9 cellular contexts compared by ENCODE assay signal in genomic region chr6:31068738-31069340, GRCh38. TPM values are rescaled to one million over a fixed set of nuclear protein-coding genes. Genes with fewer than 3 reads are reported as not detected.
DNase-seq lines count a peak whose midpoint lies in the region; ATAC-seq and TF ChIP-seq lines count a peak whose summit lies in the region.
"Had no signal": no experiment of that assay in that cellular context is flagged by ENCODE, and none has a peak within 500 bp of the region (broad histone marks: within the 10 kb centered on the region; RNA-seq: fewer than 3 reads in every experiment).

No MANE protein-coding gene starts in this region.

- peaks cover 2% of the 10 kb centered on the region for H3K4me1 ChIP-seq in NT2/D1 (ENCODE audit: insufficient read depth, insufficient read length)
- no peaks in the 10 kb centered on the region for H3K4me1 ChIP-seq in mucosa of descending colon (ENCODE audit: low read depth)

- CTCF ChIA-PET in Calu3 (lab: Charles Lee): interaction anchor here (1.4 to 4.3 kb wide), 4 partner anchors 19 to 154 kb away, joined by 4 to 180 read pairs (median 40); partner anchors contain the start of genes MUCL3 and VARS2
- CTCF ChIA-PET in activated CD8-positive, alpha-beta memory T cell treated with anti-CD3 and anti-CD28 coated beads, Interleukin-2, amount 10 ng/mL, durations not matched to agents 7 days and 5 days (lab: Charles Lee): interaction anchor here (0.5 to 6.9 kb wide), 15 partner anchors 11 to 1457 kb away, joined by 3 to 65 read pairs (median 4); partner anchors contain the start of gene VARS2

- peaks cover 4% of the 10 kb centered on the region for H3K27me3 Mint-ChIP-seq in Calu3 (ENCODE audit: unreplicated experiment)
- peaks cover 15% of the 10 kb centered on the region for H3K27me3 Mint-ChIP-seq in activated CD8-positive, alpha-beta memory T cell treated with anti-CD3 and anti-CD28 coated beads, Interleukin-2, amount 10 ng/mL, durations not matched to agents 7 days and 5 days

- no peaks in the 10 kb centered on the region for H3K27me3 ChIP-seq in NT2/D1 (ENCODE audit: insufficient read depth, insufficient read length)

- no peaks in the 10 kb centered on the region for H3K9me3 Mint-ChIP-seq in Calu3 (ENCODE audit: low read depth, unreplicated experiment)
- H3K9me3 Mint-ChIP-seq in activated CD8-positive, alpha-beta memory T cell treated with anti-CD3 and anti-CD28 coated beads, Interleukin-2, amount 10 ng/mL, durations not matched to agents 7 days and 5 days (ENCODE audit: low read depth): no peaks in the 10 kb centered on the region

- no TSS peak for BruUV-seq in Calu3 (replicated peaks; lab: Mats Ljungman, UMichigan)

- H3K4me3 ChIP-seq in NT2/D1 (ENCODE audit: insufficient read length, low read depth): no peak overlapping the region
- no peak overlapping the region for H3K4me3 ChIP-seq in mucosa of descending colon

- H3K4me3 Mint-ChIP-seq in Calu3 (ENCODE audit: low read depth, unreplicated experiment): no peak overlapping the region
- H3K4me3 Mint-ChIP-seq in activated CD8-positive, alpha-beta memory T cell treated with anti-CD3 and anti-CD28 coated beads, Interleukin-2, amount 10 ng/mL, durations not matched to agents 7 days and 5 days: no peak overlapping the region

- peak; percentile 94 for DNase-seq in Calu3
- DNase-seq in NT2/D1 (ENCODE audit: low read depth, low spot score): peak; percentile 67
- DNase-seq in activated CD8-positive, alpha-beta memory T cell treated with anti-CD3 and anti-CD28 coated beads, Interleukin-2, amount 10 ng/mL, durations not matched to agents 7 days and 5 days: peak; percentile 85
- peak; percentile 74 for DNase-seq in epidermal melanocyte (ENCODE audit: insufficient read length, low spot score)
- DNase-seq in mucosa of descending colon: peak; percentile 64 to 89 (median 84)
- peak; percentile 16 to 36 for DNase-seq in stimulated activated CD8-positive, alpha-beta memory T cell treated with anti-CD3 and anti-CD28 coated beads, Interleukin-7, amount 100 ng/mL, for 1 hour (ENCODE audit: low read depth in 2 of 2)

- peak; percentile 99 for TF ChIP-seq CTCF in Calu3 (IDR thresholded peaks at IDR 0.05; ENCODE audit: unreplicated experiment)
- TF ChIP-seq CTCF in mucosa of descending colon (IDR thresholded peaks at IDR 0.05): peak; percentile 89

- H3K9me3 ChIP-seq in NT2/D1 (ENCODE audit: insufficient read depth, low read length): no peaks in the 10 kb centered on the region; the same call in 1 of the 2 replicates
- H3K9me3 ChIP-seq in mucosa of descending colon: no peaks in the 10 kb centered on the region

- H3K9ac ChIP-seq in NT2/D1 (ENCODE audit: insufficient read length, low read depth): no peak overlapping the region

- no peaks in the 10 kb centered on the region for H3K36me3 Mint-ChIP-seq in Calu3 (ENCODE audit: insufficient read depth, unreplicated experiment)
- no peaks in the 10 kb centered on the region for H3K36me3 Mint-ChIP-seq in activated CD8-positive, alpha-beta memory T cell treated with anti-CD3 and anti-CD28 coated beads, Interleukin-2, amount 10 ng/mL, durations not matched to agents 7 days and 5 days

- no peaks in the 10 kb centered on the region for H3K4me1 Mint-ChIP-seq in Calu3 (ENCODE audit: low read depth, unreplicated experiment)
- no peaks in the 10 kb centered on the region for H3K4me1 Mint-ChIP-seq in activated CD8-positive, alpha-beta memory T cell treated with anti-CD3 and anti-CD28 coated beads, Interleukin-2, amount 10 ng/mL, durations not matched to agents 7 days and 5 days

- no peak overlapping the region for H3K27ac Mint-ChIP-seq in Calu3 (ENCODE audit: unreplicated experiment)
- no peak overlapping the region for H3K27ac Mint-ChIP-seq in activated CD8-positive, alpha-beta memory T cell treated with anti-CD3 and anti-CD28 coated beads, Interleukin-2, amount 10 ng/mL, durations not matched to agents 7 days and 5 days

- peak; percentile 51 for ATAC-seq in HG03521 (IDR thresholded peaks at IDR 0.05; ENCODE audit: unreplicated experiment)
- peak; percentile 99 for ATAC-seq in activated CD8-positive, alpha-beta memory T cell treated with anti-CD3 and anti-CD28 coated beads, Interleukin-2, amount 10 ng/mL, durations not matched to agents 7 days and 5 days
- peak; percentile 97 for ATAC-seq in mucosa of descending colon
- no peak for ATAC-seq in HG03045 (IDR thresholded peaks at IDR 0.05; ENCODE audit: unreplicated experiment)

- intact Hi-C loops in Calu3 (cut with micrococcal nuclease; ENCODE audit: unreplicated experiment): no loop called here
- intact Hi-C loops in mucosa of descending colon (cut with DNase I, micrococcal nuclease): loop anchor here in 1 of 2 donors (5.0 kb wide), 1 partner anchor 147 kb away; no protein-coding TSS in a partner anchor

- H3K36me3 ChIP-seq in NT2/D1 (ENCODE audit: insufficient read depth, insufficient read length, low read length): no peaks in the 10 kb centered on the region
- H3K36me3 ChIP-seq in mucosa of descending colon (ENCODE audit: low read depth): no peaks in the 10 kb centered on the region

RNA-seq across cellular contexts. Expression of gene C6orf15, which starts 43.5 kb away (rescaled TPM):
- total RNA-seq in Calu3 (2022) (not detected in 2 replicates), mucosa of descending colon (not detected)
- not detected for total RNA-seq in activated CD8-positive, alpha-beta memory T cell treated with anti-CD3 and anti-CD28 coated beads, Interleukin-2, amount 10 ng/mL, durations not matched to agents 7 days and 5 days
- total RNA-seq: T-helper 2 cell treated with Interferon-gamma antibody and Interleukin-4, amounts not matched to agents 100 ng/mL and 5 ng/mL, for 36 hours had no signal

RNA-seq across cellular contexts. Expression of gene PSORS1C1, which starts 45.8 kb away (rescaled TPM):
- total RNA-seq in Calu3 (2022) (9.4 and 11.0 TPM in 2 replicates), mucosa of descending colon (10 to 100 TPM in 1 of 3 donors, 1 to 10 TPM in 2; 2.4 to 11.1 (median 4.6) TPM)
- under 1 TPM in 1 of 2 experiments, not detected in 1; 0.26 TPM for total RNA-seq in activated CD8-positive, alpha-beta memory T cell treated with anti-CD3 and anti-CD28 coated beads, Interleukin-2, amount 10 ng/mL, durations not matched to agents 7 days and 5 days
- total RNA-seq: T-helper 2 cell treated with Interferon-gamma antibody and Interleukin-4, amounts not matched to agents 100 ng/mL and 5 ng/mL, for 36 hours had no signal

RNA-seq across cellular contexts. Expression of gene CDSN, which starts 51.4 kb away (rescaled TPM):
- total RNA-seq in Calu3 (2022) (0.35 and 0.42 TPM in 2 replicates), mucosa of descending colon (not detected)
- total RNA-seq in activated CD8-positive, alpha-beta memory T cell treated with anti-CD3 and anti-CD28 coated beads, Interleukin-2, amount 10 ng/mL, durations not matched to agents 7 days and 5 days: not detected
- total RNA-seq: T-helper 2 cell treated with Interferon-gamma antibody and Interleukin-4, amounts not matched to agents 100 ng/mL and 5 ng/mL, for 36 hours had no signal

RNA-seq across cellular contexts. Expression of gene MUC22, which starts 58.6 kb away (rescaled TPM):
- total RNA-seq in Calu3 (2022) (not detected in 2 replicates), mucosa of descending colon (not detected)
- not detected for total RNA-seq in activated CD8-positive, alpha-beta memory T cell treated with anti-CD3 and anti-CD28 coated beads, Interleukin-2, amount 10 ng/mL, durations not matched to agents 7 days and 5 days
- total RNA-seq: T-helper 2 cell treated with Interferon-gamma antibody and Interleukin-4, amounts not matched to agents 100 ng/mL and 5 ng/mL, for 36 hours had no signal

Comparison
In these comparisons a context has a peak if more than half of its experiments do, and no peak if none do; other contexts are left out.
1. DNase-seq: peak in every context shown above with its lines; median percentile 94 in Calu3; 85 in activated CD8-positive, alpha-beta memory T cell treated with anti-CD3 and anti-CD28 coated beads, Interleukin-2, amount 10 ng/mL, durations not matched to agents 7 days and 5 days; 84 in mucosa of descending colon; 74 in epidermal melanocyte; 67 in NT2/D1; 26 in stimulated activated CD8-positive, alpha-beta memory T cell treated with anti-CD3 and anti-CD28 coated beads, Interleukin-7, amount 100 ng/mL, for 1 hour.